ENCODE assay signal across 8 cellular contexts in genomic region chr9:97632406-97632991, GRCh38. TPM values are rescaled to one million over a fixed set of nuclear protein-coding genes. Genes with fewer than 3 reads are reported as not detected.
DNase-seq lines count a peak whose midpoint lies in the region; ATAC-seq and TF ChIP-seq lines count a peak whose summit lies in the region.

No MANE protein-coding gene starts in this region.

- intact Hi-C loops in body of pancreas (cut with DNase I): no loop called here

- ATAC-seq in GM21360 (IDR thresholded peaks at IDR 0.05; ENCODE audit: unreplicated experiment): peak; percentile 1
- ATAC-seq in RWPE2 (ENCODE audit: low read depth): peak; percentile 13; the same call in 2 of the 3 replicates
- ATAC-seq in body of pancreas: peak; percentile 13

- 1% methylated on average over 25 of the region's 25 CpGs for WGBS in body of pancreas, 2 donors

- peak overlapping the region; percentile 91 for H3K27ac ChIP-seq in RWPE2 (ENCODE audit: poor library complexity, severe bottlenecking)
- peak overlapping the region; percentile 93 to 99 (median 98) for H3K27ac ChIP-seq in body of pancreas
- peak overlapping the region; percentile 87 to 99 (median 96) for H3K27ac ChIP-seq in skin epidermis

- no peaks in the 10 kb centered on the region for H3K9me3 ChIP-seq in RWPE2 (ENCODE audit: severe bottlenecking)
- no peaks in the 10 kb centered on the region for H3K9me3 ChIP-seq in body of pancreas

- TF ChIP-seq POLR2A in body of pancreas (IDR thresholded peaks at IDR 0.05): no peak

- peak overlapping the region; percentile 90 for H3K4me3 ChIP-seq in RWPE2 (ENCODE audit: severe bottlenecking)
- H3K4me3 ChIP-seq in body of pancreas: peak overlapping the region in 1 of 2 donors; percentile 74
- H3K4me3 ChIP-seq in skin epidermis: peak overlapping the region; percentile 64 to 95 (median 89)

- no peak for TF ChIP-seq CTCF in RWPE2 (IDR thresholded peaks at IDR 0.05; ENCODE audit: poor library complexity, severe bottlenecking)
- peak in 1 of 7 experiments; percentile 9 for TF ChIP-seq CTCF in body of pancreas (IDR thresholded peaks at IDR 0.05)

- H3K4me1 ChIP-seq in RWPE2 (ENCODE audit: insufficient read depth, poor library complexity, severe bottlenecking) (peaks cover 15% of the 10 kb centered on the region), body of pancreas (peaks cover 48% of the 10 kb centered on the region)

- peak; percentile 64 for DNase-seq in COLO829 (ENCODE audit: low spot score)
- DNase-seq in HS-27A (ENCODE audit: low read depth): peak; percentile 76
- no peak for DNase-seq in RWPE2 (ENCODE audit: low spot score)
- DNase-seq in body of pancreas: peak in 3 of 4 donors; percentile 56 to 68 (median 61)
- DNase-seq in iris pigment epithelial cell (ENCODE audit: low read depth): peak; percentile 80
- DNase-seq in A172 (ENCODE audit: low spot score): no peak

- no peaks in the 10 kb centered on the region for H3K27me3 ChIP-seq in RWPE2 (ENCODE audit: insufficient read depth, poor library complexity, severe bottlenecking)
- no peaks in the 10 kb centered on the region for H3K27me3 ChIP-seq in body of pancreas

- H3K36me3 ChIP-seq in RWPE2 (ENCODE audit: low read depth): peaks cover 26% of the 10 kb centered on the region
- no peaks in the 10 kb centered on the region for H3K36me3 ChIP-seq in body of pancreas (replicated peaks in 1 of 2; ENCODE audit: insufficient read depth in 1 of 2, low read depth in 2 of 2)

RNA-seq across cellular contexts. Expression of gene TSTD2, which starts 0.7 kb away (rescaled TPM):
- total RNA-seq in body of pancreas: 10 to 100 TPM; 10.9 to 16.6 TPM
- total RNA-seq in A172 (2014; rRNA removed; shearing (Covaris generic)): 19.7 and 20.9 TPM in 2 replicates

RNA-seq across cellular contexts. Expression of gene NCBP1, which starts 1.1 kb away (rescaled TPM):
- 10 to 100 TPM; 11.4 to 14.5 TPM for total RNA-seq in body of pancreas
- total RNA-seq in A172 (2014; rRNA removed; shearing (Covaris generic)): 63.1 and 75.4 TPM in 2 replicates

Comparison
In these comparisons a context has a peak if more than half of its experiments do, and no peak if none do; other contexts are left out.
1. DNase-seq: peak in COLO829 (single experiment), HS-27A (single experiment), body of pancreas (3 of 4) and iris pigment epithelial cell (single experiment); none in RWPE2 (single experiment) and A172 (single experiment).
2. Peak in every context shown above with its lines, with median percentiles within 50 percentile points of each other: ATAC-seq and H3K27ac ChIP-seq.